In genomic region chr15:87557871-87558270, GRCh38 we compare ENCODE assay signal across 23 cellular contexts.
"Had no signal": no experiment of that assay in that cellular context is flagged by ENCODE, and none has a peak within 500 bp of the region (broad histone marks: within the 10 kb centered on the region; RNA-seq: fewer than 3 reads in every experiment).

No MANE protein-coding gene starts in this region.

- H3K27ac Mint-ChIP-seq: naive thymus-derived CD4-positive, alpha-beta T cell; nephron progenitor cell; stimulated activated naive B cell treated with anti-CD40 and anti-IgM and Interleukin-4, amounts not matched to agents 10 μg/mL and 1 μg/mL and 100 μg/mL, for 72 hours had no signal

- DNase-seq: effector memory CD4-positive, alpha-beta T cell; foreskin fibroblast; head of caudate nucleus; hippocampal formation; left colon; left ventricle myocardium superior; mesendoderm; naive thymus-derived CD4-positive, alpha-beta T cell; nephron progenitor cell; psoas muscle; retina; right lobe of liver; stimulated activated CD4-positive, alpha-beta T cell treated with anti-CD3 and anti-CD28 coated beads, Interleukin-2, amount 100 ng/mL, for 24 hours; stimulated activated CD4-positive, alpha-beta T cell treated with anti-CD3 and anti-CD28 coated beads, Interleukin-4, amount 100 ng/mL, for 4 hours; stimulated activated naive B cell treated with anti-CD40 and anti-IgM and Interleukin-4, amounts not matched to agents 10 μg/mL and 1 μg/mL and 100 μg/mL, for 72 hours; stimulated activated naive CD8-positive, alpha-beta T cell treated with anti-CD3 and anti-CD28 coated beads, Interleukin-15, amount 100 ng/mL, for 72 hours; substantia nigra; transverse colon had no signal

- H3K27me3 Mint-ChIP-seq: stimulated activated naive B cell treated with anti-CD40 and anti-IgM and Interleukin-4, amounts not matched to agents 10 μg/mL and 1 μg/mL and 100 μg/mL, for 72 hours had no signal

- H3K4me3 ChIP-seq: esophagus muscularis mucosa, lung, psoas muscle, right lobe of liver, thoracic aorta, transverse colon had no signal

- H3K4me3 Mint-ChIP-seq: naive thymus-derived CD4-positive, alpha-beta T cell; nephron progenitor cell; stimulated activated naive B cell treated with anti-CD40 and anti-IgM and Interleukin-4, amounts not matched to agents 10 μg/mL and 1 μg/mL and 100 μg/mL, for 72 hours; stimulated activated naive CD8-positive, alpha-beta T cell treated with anti-CD3 and anti-CD28 coated beads, Interleukin-15, amount 100 ng/mL, for 72 hours had no signal

- H3K9me3 ChIP-seq: right lobe of liver, thoracic aorta had no signal

- H3K4me1 ChIP-seq: esophagus muscularis mucosa, parathyroid adenoma, psoas muscle, right lobe of liver had no signal

- H3K36me3 Mint-ChIP-seq: stimulated activated naive B cell treated with anti-CD40 and anti-IgM and Interleukin-4, amounts not matched to agents 10 μg/mL and 1 μg/mL and 100 μg/mL, for 72 hours had no signal

- H3K4me1 Mint-ChIP-seq: naive thymus-derived CD4-positive, alpha-beta T cell; stimulated activated naive B cell treated with anti-CD40 and anti-IgM and Interleukin-4, amounts not matched to agents 10 μg/mL and 1 μg/mL and 100 μg/mL, for 72 hours; stimulated activated naive CD8-positive, alpha-beta T cell treated with anti-CD3 and anti-CD28 coated beads, Interleukin-15, amount 100 ng/mL, for 72 hours had no signal

- H3K27ac ChIP-seq: epithelial cell of prostate, esophagus muscularis mucosa, parathyroid adenoma, psoas muscle, right lobe of liver, thoracic aorta, transverse colon had no signal

- H3K27me3 ChIP-seq: esophagus muscularis mucosa, right lobe of liver, transverse colon had no signal

- H3K36me3 ChIP-seq: esophagus muscularis mucosa, right lobe of liver, thoracic aorta, transverse colon had no signal
